15 cellular contexts compared by ENCODE assay signal in the genomic region with DNA sequence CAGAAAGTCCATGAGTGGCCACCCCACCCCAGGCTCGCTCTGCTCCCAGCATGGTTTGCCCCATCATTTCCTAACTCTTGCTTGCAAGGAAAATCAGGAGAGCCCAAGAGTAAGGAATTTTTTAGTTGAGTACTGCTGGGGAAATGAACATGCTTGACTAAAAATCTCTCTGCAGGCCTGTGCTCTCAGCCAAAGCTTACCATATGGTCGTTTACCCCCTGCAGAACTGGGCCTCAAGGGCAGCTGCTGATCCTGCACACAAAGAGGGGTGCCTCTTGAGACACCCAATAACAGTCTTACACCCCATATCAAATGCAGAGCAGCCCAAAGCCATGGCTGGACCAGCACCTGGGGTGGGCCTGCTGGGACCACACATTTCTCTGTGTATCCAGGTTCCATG.
A peak's percentile ranks its signal among the peaks of the same experiment; 100 is the strongest.
DNase-seq lines count a peak whose midpoint lies in the region; ATAC-seq lines count a peak whose summit lies in the region.
"Had no signal": no experiment of that assay in that cellular context is flagged by ENCODE, and none has a peak within 500 bp of the region (broad histone marks: within the 10 kb centered on the region; RNA-seq: fewer than 3 reads in every experiment).

No MANE protein-coding gene starts in this region.

- no peak for DNase-seq in activated naive CD4-positive, alpha-beta T cell treated with Interleukin-2 at 50 U/mL for 16 hours
- DNase-seq in G401 (ENCODE audit: low spot score) (peak; percentile 62), NCI-H2171 treated with DMSO at 0.1 percent for 48 hours (lab: John Stamatoyannopoulos, UW) (peak; percentile 77), cerebellum (ENCODE audit: low spot score) (peak; percentile 37), SKM-1 (lab: John Stamatoyannopoulos, UW; ENCODE audit: unreplicated experiment) (no peak), Kasumi-1 (lab: John Stamatoyannopoulos, UW) (no peak)
- DNase-seq: Calu3; CD4-positive, alpha-beta memory T cell; COR-L47; DMS79; EL; GF-D8; GOT3 had no signal

- no peak for ATAC-seq in GM19463 (IDR thresholded peaks at IDR 0.05; ENCODE audit: unreplicated experiment)

- no peaks in the 10 kb centered on the region for H3K36me3 Mint-ChIP-seq in activated naive CD4-positive, alpha-beta T cell treated with anti-CD3 and anti-CD28 coated beads, Interleukin-2, amount 50 U/mL, for 24 hours
- H3K36me3 Mint-ChIP-seq: CD4-positive, alpha-beta memory T cell had no signal

- peak overlapping the region; percentile 12 for H3K27ac Mint-ChIP-seq in activated naive CD4-positive, alpha-beta T cell treated with anti-CD3 and anti-CD28 coated beads, Interleukin-2, amount 50 U/mL, for 24 hours

- no peak overlapping the region for H3K4me3 Mint-ChIP-seq in activated naive CD4-positive, alpha-beta T cell treated with anti-CD3 and anti-CD28 coated beads, Interleukin-2, amount 50 U/mL, for 24 hours
- H3K4me3 Mint-ChIP-seq: CD4-positive, alpha-beta memory T cell had no signal

- no peaks in the 10 kb centered on the region for H3K4me1 Mint-ChIP-seq in activated naive CD4-positive, alpha-beta T cell treated with anti-CD3 and anti-CD28 coated beads, Interleukin-2, amount 50 U/mL, for 24 hours
- H3K4me1 Mint-ChIP-seq: CD4-positive, alpha-beta memory T cell had no signal

- H3K27me3 Mint-ChIP-seq in activated naive CD4-positive, alpha-beta T cell treated with anti-CD3 and anti-CD28 coated beads, Interleukin-2, amount 50 U/mL, for 24 hours = peaks cover 2% of the 10 kb centered on the region

- H3K9me3 Mint-ChIP-seq in activated naive CD4-positive, alpha-beta T cell treated with anti-CD3 and anti-CD28 coated beads, Interleukin-2, amount 50 U/mL, for 24 hours = no peaks in the 10 kb centered on the region

- in situ Hi-C loops in G401 (cut with HindIII; ENCODE audit: low sequenced_read_pairs) = no loop called here

Comparison
In these comparisons a context has a peak if more than half of its experiments do, and no peak if none do; other contexts are left out.
1. DNase-seq: peak in G401 (single experiment), NCI-H2171 treated with DMSO at 0.1 percent for 48 hours (single experiment) and cerebellum (single experiment); none in activated naive CD4-positive, alpha-beta T cell treated with Interleukin-2 at 50 U/mL for 16 hours (single experiment), SKM-1 (single experiment) and Kasumi-1 (0 of 2).